In the genomic region with DNA sequence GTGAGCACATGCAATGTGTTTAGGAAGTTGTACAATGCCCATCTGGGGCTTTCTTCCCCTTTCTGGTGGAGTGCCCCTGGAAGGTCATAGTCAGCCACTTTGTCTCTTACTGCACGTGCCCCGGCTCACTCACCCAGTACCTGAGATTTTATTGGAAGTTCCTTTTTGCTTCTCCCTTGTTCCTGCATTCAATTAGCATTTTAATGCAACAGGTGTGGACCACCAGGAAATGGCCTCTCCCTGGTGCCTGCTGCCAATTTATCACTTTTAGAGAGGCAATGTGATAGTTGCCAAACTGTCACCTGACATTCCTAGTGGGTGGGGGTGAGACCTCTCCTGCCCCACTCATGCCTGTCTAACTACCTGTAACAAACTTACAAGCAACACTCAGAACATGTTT, we compare ENCODE assay signal across 1 cellular context.
TF ChIP-seq lines count a peak whose summit lies in the region.

No MANE protein-coding gene starts in this region.

TF ChIP-seq in WTC11, 78 proteins besides CTCF, POLR2A, EP300 and RAD21 (continued from another document):
- TF ChIP-seq ESRRA (CRISPR knock-in tag; IDR thresholded peaks at IDR 0.05; ENCODE audit: borderline replicate concordance) = peak; percentile 29; the same call in 1 of the 2 replicates
TF ChIP-seq in WTC11: peak in this region for 7.
